ENCODE assay signal across 1 cellular context in genomic region chr6:169957351-169957963, GRCh38.
TF ChIP-seq lines count a peak whose summit lies in the region.

No MANE protein-coding gene starts in this region.

TF ChIP-seq in H1, 55 proteins besides CTCF, POLR2A, EP300 and RAD21 (continued from another document):
- TF ChIP-seq CHD7 (IDR thresholded peaks at IDR 0.05; ENCODE audit: insufficient replicate concordance, low read length) (no peak), JUND (IDR thresholded peaks at IDR 0.05; ENCODE audit: low read length) (no peak), RXRA (IDR thresholded peaks at IDR 0.05; ENCODE audit: insufficient read depth, low read depth, low read length) (no peak), CHD1 (IDR thresholded peaks at IDR 0.05; ENCODE audit: low read depth, low read length) (no peak), TAF7 (optimal IDR thresholded peaks at IDR 0.05; ENCODE audit: borderline replicate concordance, low read depth, low read length) (no peak), SP2 (IDR thresholded peaks at IDR 0.05; ENCODE audit: low read length) (no peak), GABPA (IDR thresholded peaks at IDR 0.05; ENCODE audit: borderline replicate concordance, insufficient read depth, low read length) (no peak), CREB1 (IDR thresholded peaks at IDR 0.05) (no peak), JUN (IDR thresholded peaks at IDR 0.05; ENCODE audit: low read depth, low read length) (no peak), CTBP2 (IDR thresholded peaks at IDR 0.05; ENCODE audit: borderline replicate concordance, insufficient read depth, insufficient read length, low read length) (no peak), ATF2 (IDR thresholded peaks at IDR 0.05; ENCODE audit: low read length) (no peak), ATF3 (IDR thresholded peaks at IDR 0.05; ENCODE audit: insufficient read depth, low read depth, low read length) (no peak)
